In genomic region chr12:116382456-116382902, GRCh38 we compare ENCODE assay signal across 13 cellular contexts.
DNase-seq lines count a peak whose midpoint lies in the region; ATAC-seq and TF ChIP-seq lines count a peak whose summit lies in the region.
"Had no signal": no experiment of that assay in that cellular context is flagged by ENCODE, and none has a peak within 500 bp of the region (broad histone marks: within the 10 kb centered on the region; RNA-seq: fewer than 3 reads in every experiment).

No MANE protein-coding gene starts in this region.

- H3K27ac Mint-ChIP-seq in osteocyte (ENCODE audit: unreplicated experiment), result peak overlapping the region; percentile 98
- no peak overlapping the region for H3K27ac Mint-ChIP-seq in activated naive CD8-positive, alpha-beta T cell treated with anti-CD3 and anti-CD28 coated beads, Interleukin-2, amount 50 U/mL, for 24 hours
- H3K27ac Mint-ChIP-seq: activated CD8-positive, alpha-beta memory T cell treated with anti-CD3 and anti-CD28 coated beads, Interleukin-2, amount 10 ng/mL, durations not matched to agents 7 days and 5 days; activated naive CD4-positive, alpha-beta T cell treated with anti-CD3 and anti-CD28 coated beads, Interleukin-2, amount 50 U/mL, for 72 hours had no signal

- TF ChIP-seq CTCF in osteocyte (IDR thresholded peaks at IDR 0.05), result no peak
- no peak for TF ChIP-seq CTCF in foreskin keratinocyte (conservative IDR thresholded peaks at IDR 0.05)

- H3K27me3 ChIP-seq in SJCRH30 (no peaks in the 10 kb centered on the region), foreskin keratinocyte (peaks cover 12% of the 10 kb centered on the region)
- H3K27me3 ChIP-seq: colonic mucosa had no signal

- ATAC-seq in GM18907 (IDR thresholded peaks at IDR 0.05; ENCODE audit: unreplicated experiment) (no peak), foreskin keratinocyte (no peak)
- no peak for ATAC-seq in activated naive CD8-positive, alpha-beta T cell treated with anti-CD3 and anti-CD28 coated beads, Interleukin-2, amount 50 U/mL, for 24 hours
- ATAC-seq: activated CD8-positive, alpha-beta memory T cell treated with anti-CD3 and anti-CD28 coated beads, Interleukin-2, amount 10 ng/mL, durations not matched to agents 7 days and 5 days; activated naive CD4-positive, alpha-beta T cell treated with anti-CD3 and anti-CD28 coated beads, Interleukin-2, amount 50 U/mL, for 72 hours had no signal

- H3K4me3 ChIP-seq in SJCRH30, result peak overlapping the region; percentile 46; the same call in 1 of the 2 replicates
- H3K4me3 ChIP-seq: colonic mucosa had no signal

- peak; percentile 10 for DNase-seq in DMS53 treated with DMSO at 0.1 percent for 48 hours (lab: John Stamatoyannopoulos, UW; ENCODE audit: unreplicated experiment)
- DNase-seq in SJCRH30, result no peak
- peak; percentile 58 for DNase-seq in fibroblast of gingiva (ENCODE audit: low read depth)
- DNase-seq in osteocyte (ENCODE audit: extremely low spot score, unreplicated experiment), result no peak
- DNase-seq in activated CD4-positive, alpha-beta T cell treated with anti-CD3 and anti-CD28 coated beads, Interleukin-2, amount 50 U/mL, for 4 hours, result no peak
- no peak for DNase-seq in activated naive CD8-positive, alpha-beta T cell treated with anti-CD3 and anti-CD28 coated beads, Interleukin-2, amount 50 U/mL, for 24 hours
- no peak for DNase-seq in foreskin keratinocyte
- DNase-seq: activated CD8-positive, alpha-beta memory T cell treated with anti-CD3 and anti-CD28 coated beads, Interleukin-2, amount 10 ng/mL, durations not matched to agents 7 days and 5 days; colonic mucosa; stimulated activated naive CD4-positive, alpha-beta T cell treated with Interleukin-2 at 50 U/mL for 16 hours had no signal

- no peaks in the 10 kb centered on the region for H3K36me3 ChIP-seq in SJCRH30
- H3K36me3 ChIP-seq: colonic mucosa, left ventricle myocardium inferior had no signal

- H3K4me3 Mint-ChIP-seq in osteocyte (ENCODE audit: unreplicated experiment), result peak overlapping the region; percentile 64
- no peak overlapping the region for H3K4me3 Mint-ChIP-seq in activated naive CD8-positive, alpha-beta T cell treated with anti-CD3 and anti-CD28 coated beads, Interleukin-2, amount 50 U/mL, for 24 hours
- H3K4me3 Mint-ChIP-seq: activated CD8-positive, alpha-beta memory T cell treated with anti-CD3 and anti-CD28 coated beads, Interleukin-2, amount 10 ng/mL, durations not matched to agents 7 days and 5 days had no signal

- H3K27ac ChIP-seq in SJCRH30 (peak overlapping the region; percentile 37; the same call in 1 of the 2 replicates), foreskin keratinocyte (no peak overlapping the region)
- H3K27ac ChIP-seq: colonic mucosa, left ventricle myocardium inferior had no signal

- no peaks in the 10 kb centered on the region for H3K36me3 Mint-ChIP-seq in osteocyte (ENCODE audit: unreplicated experiment)
- H3K36me3 Mint-ChIP-seq in activated naive CD8-positive, alpha-beta T cell treated with anti-CD3 and anti-CD28 coated beads, Interleukin-2, amount 50 U/mL, for 24 hours (ENCODE audit: low read depth), result no peaks in the 10 kb centered on the region
- H3K36me3 Mint-ChIP-seq: activated CD8-positive, alpha-beta memory T cell treated with anti-CD3 and anti-CD28 coated beads, Interleukin-2, amount 10 ng/mL, durations not matched to agents 7 days and 5 days; activated naive CD4-positive, alpha-beta T cell treated with anti-CD3 and anti-CD28 coated beads, Interleukin-2, amount 50 U/mL, for 72 hours had no signal

- no peaks in the 10 kb centered on the region for H3K9me3 ChIP-seq in SJCRH30 (replicated peaks)
- H3K9me3 ChIP-seq: colonic mucosa, left ventricle myocardium inferior had no signal

- H3K27me3 Mint-ChIP-seq in osteocyte (ENCODE audit: unreplicated experiment), result no peaks in the 10 kb centered on the region
- peaks cover 4% of the 10 kb centered on the region for H3K27me3 Mint-ChIP-seq in activated naive CD8-positive, alpha-beta T cell treated with anti-CD3 and anti-CD28 coated beads, Interleukin-2, amount 50 U/mL, for 24 hours

- H3K4me1 ChIP-seq in SJCRH30 (peaks cover 11% of the 10 kb centered on the region), foreskin keratinocyte (peaks cover 8% of the 10 kb centered on the region)
- H3K4me1 ChIP-seq: colonic mucosa had no signal

- peaks cover 72% of the 10 kb centered on the region for H3K4me1 Mint-ChIP-seq in osteocyte (ENCODE audit: unreplicated experiment)
- peaks cover 11% of the 10 kb centered on the region for H3K4me1 Mint-ChIP-seq in activated naive CD8-positive, alpha-beta T cell treated with anti-CD3 and anti-CD28 coated beads, Interleukin-2, amount 50 U/mL, for 24 hours

- H3K9me3 Mint-ChIP-seq in osteocyte (ENCODE audit: unreplicated experiment), result no peaks in the 10 kb centered on the region
- H3K9me3 Mint-ChIP-seq in activated naive CD8-positive, alpha-beta T cell treated with anti-CD3 and anti-CD28 coated beads, Interleukin-2, amount 50 U/mL, for 24 hours, result no peaks in the 10 kb centered on the region
- H3K9me3 Mint-ChIP-seq: activated naive CD4-positive, alpha-beta T cell treated with anti-CD3 and anti-CD28 coated beads, Interleukin-2, amount 50 U/mL, for 72 hours had no signal

Comparison
In these comparisons a context has a peak if more than half of its experiments do, and no peak if none do; other contexts are left out.
1. DNase-seq: peak in DMS53 treated with DMSO at 0.1 percent for 48 hours (single experiment) and fibroblast of gingiva (single experiment); none in SJCRH30 (0 of 2), osteocyte (single experiment), activated CD4-positive, alpha-beta T cell treated with anti-CD3 and anti-CD28 coated beads, Interleukin-2, amount 50 U/mL, for 4 hours (0 of 2), activated naive CD8-positive, alpha-beta T cell treated with anti-CD3 and anti-CD28 coated beads, Interleukin-2, amount 50 U/mL, for 24 hours (single experiment) and foreskin keratinocyte (0 of 2).